Comparison of ENCODE assay signal across 8 cellular contexts in the genomic region with DNA sequence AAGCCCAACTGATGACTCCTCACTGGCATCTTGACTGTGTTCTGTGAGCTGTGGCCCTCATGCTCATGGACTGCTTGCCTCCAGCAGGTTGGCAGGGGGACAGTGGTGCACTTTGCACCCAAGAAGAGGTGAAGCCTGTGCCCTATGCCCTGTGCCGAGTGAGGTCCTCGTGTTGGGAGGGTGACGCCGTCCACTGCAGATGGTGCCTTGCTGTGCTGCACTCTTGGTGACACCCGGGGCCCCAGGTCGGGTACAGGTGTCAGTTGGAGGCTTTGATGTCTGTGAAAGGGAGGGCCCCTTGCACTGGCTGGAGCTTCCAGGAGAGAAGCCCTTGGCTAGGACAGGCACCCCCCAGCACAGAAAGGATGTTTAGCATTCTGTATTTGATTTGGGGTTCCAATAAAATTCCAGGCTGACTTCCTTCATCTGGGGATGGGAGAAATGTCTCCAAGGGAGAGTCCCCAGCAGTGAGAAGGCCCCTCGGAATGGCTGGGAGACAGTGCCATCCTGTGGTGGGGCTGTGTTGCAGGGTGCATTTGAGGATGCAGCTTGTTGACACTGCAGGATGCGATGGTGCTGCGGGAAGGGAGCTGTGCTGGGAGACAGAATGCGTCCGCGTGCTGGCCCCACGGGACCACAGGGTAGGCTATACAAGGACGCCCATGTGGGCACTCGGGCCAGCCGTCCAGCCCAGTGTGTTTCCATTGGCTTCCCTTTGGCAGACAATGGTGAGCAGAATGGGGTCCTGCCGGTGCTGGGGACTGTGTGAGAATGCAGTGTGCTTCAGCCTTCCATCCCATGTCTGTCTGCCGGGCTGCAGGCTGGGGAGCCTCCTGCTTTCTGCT. TPM values are rescaled to one million over a fixed set of nuclear protein-coding genes. Genes with fewer than 3 reads are reported as not detected.
DNase-seq lines count a peak whose midpoint lies in the region; ATAC-seq and TF ChIP-seq lines count a peak whose summit lies in the region.

No MANE protein-coding gene starts in this region.

- H3K27ac ChIP-seq in CD4-positive, CD25-positive, alpha-beta regulatory T cell (ENCODE audit: insufficient read depth, low read length, poor library complexity, severe bottlenecking), result peak overlapping the region; percentile 38
- H3K27ac ChIP-seq in VCaP (peak overlapping the region; percentile 92; the same call in 1 of the 2 replicates), trophoblast cell (ENCODE audit: low read depth, low read length) (no peak overlapping the region)

- H2AK5ac ChIP-seq in trophoblast cell (ENCODE audit: low read length), result no peak overlapping the region

- no peak overlapping the region for H3K4me2 ChIP-seq in trophoblast cell (ENCODE audit: low read length)

- no peak overlapping the region for H2BK12ac ChIP-seq in trophoblast cell (ENCODE audit: low read length)

- H2BK120ac ChIP-seq in trophoblast cell (ENCODE audit: insufficient read depth, low read length, poor library complexity), result no peak overlapping the region

- H3K18ac ChIP-seq in trophoblast cell (ENCODE audit: low read length), result no peak overlapping the region

- H3K27me3 ChIP-seq in CD4-positive, CD25-positive, alpha-beta regulatory T cell (ENCODE audit: control insufficient read depth, insufficient read depth, low read length), result no peaks in the 10 kb centered on the region
- H3K27me3 ChIP-seq in trophoblast cell (ENCODE audit: insufficient read depth, low read length), result no peaks in the 10 kb centered on the region

- H3K9me3 ChIP-seq in CD4-positive, CD25-positive, alpha-beta regulatory T cell (ENCODE audit: control insufficient read depth in 2 of 2, low read length in 2 of 2), result no peaks in the 10 kb centered on the region
- no peaks in the 10 kb centered on the region for H3K9me3 ChIP-seq in trophoblast cell (ENCODE audit: insufficient read depth, low read depth, low read length)

- WGBS in trophoblast cell (ENCODE audit: extremely low coverage, insufficient coverage, insufficient read length), result no CpG with 5 or more reads among the region's 18 CpGs

- H4K91ac ChIP-seq in trophoblast cell (ENCODE audit: low read depth, low read length), result no peak overlapping the region

- H3K4me3 Mint-ChIP-seq in CD4-positive, CD25-positive, alpha-beta regulatory T cell, result peak overlapping the region in 3 of 4 donors; percentile 13 to 77 (median 54)

- peak overlapping the region in 2 of 3 donors; percentile 20 to 77 for H3K27ac Mint-ChIP-seq in CD4-positive, CD25-positive, alpha-beta regulatory T cell

- no peaks in the 10 kb centered on the region for H3K27me3 Mint-ChIP-seq in CD4-positive, CD25-positive, alpha-beta regulatory T cell

- no peak overlapping the region for H2BK5ac ChIP-seq in trophoblast cell (ENCODE audit: low read depth, low read length, poor library complexity)

- H2AFZ ChIP-seq in trophoblast cell (ENCODE audit: insufficient read depth, low read length, poor library complexity), result no peak overlapping the region

- H4K8ac ChIP-seq in trophoblast cell (ENCODE audit: low read depth, low read length), result no peak overlapping the region

- DNase-seq in CD4-positive, CD25-positive, alpha-beta regulatory T cell, result peak; percentile 24 to 57 (median 57)
- peak; percentile 77 for DNase-seq in HT-29 (ENCODE audit: low spot score)
- DNase-seq in dermis blood vessel endothelial cell, result peak; percentile 74
- peak; percentile 24 to 58 for DNase-seq in trophoblast cell
- DNase-seq in dedifferentiated amniotic fluid mesenchymal stem cell (ENCODE audit: extremely low spot score), result no peak
- no peak for DNase-seq in SKM-1 treated with dmso at 0.1 percent for 144 hours (lab: John Stamatoyannopoulos, UW; ENCODE audit: unreplicated experiment)

- H3K36me3 ChIP-seq in CD4-positive, CD25-positive, alpha-beta regulatory T cell (ENCODE audit: control insufficient read depth, insufficient read depth, low read length), result peaks cover 24% of the 10 kb centered on the region
- H3K36me3 ChIP-seq in trophoblast cell (ENCODE audit: control insufficient read depth in 1 of 2, insufficient read depth in 2 of 2, low read length in 2 of 2), result peaks cover 37 to 38% of the 10 kb centered on the region in 2 experiments

- H3K9ac ChIP-seq in trophoblast cell (ENCODE audit: low read length), result no peak overlapping the region

- peak in 1 of 2 donors; percentile 16 for ATAC-seq in CD4-positive, CD25-positive, alpha-beta regulatory T cell (ENCODE audit: low read depth in 2 of 2)
- ATAC-seq in GM18867 (IDR thresholded peaks at IDR 0.05; ENCODE audit: unreplicated experiment), result no peak

- H3K4me3 ChIP-seq in CD4-positive, CD25-positive, alpha-beta regulatory T cell (ENCODE audit: low read depth, low read length), result no peak overlapping the region
- H3K4me3 ChIP-seq in trophoblast cell (ENCODE audit: low read depth, low read length), result no peak overlapping the region

- no peak overlapping the region for H3K14ac ChIP-seq in trophoblast cell (ENCODE audit: low read length)

- H3K4ac ChIP-seq in trophoblast cell (ENCODE audit: low read depth, low read length), result no peak overlapping the region

- H4K12ac ChIP-seq in trophoblast cell (ENCODE audit: low read depth, low read length), result no peak overlapping the region

- H3K36me3 Mint-ChIP-seq in CD4-positive, CD25-positive, alpha-beta regulatory T cell, result peaks cover 4% of the 10 kb centered on the region

- peaks cover 5% of the 10 kb centered on the region for H3K79me1 ChIP-seq in trophoblast cell (ENCODE audit: low read length)

- no peak overlapping the region for H3K23ac ChIP-seq in trophoblast cell (ENCODE audit: low read length)

- H3K4me1 Mint-ChIP-seq in CD4-positive, CD25-positive, alpha-beta regulatory T cell, result peaks cover 0 to 28% (median 13%) of the 10 kb centered on the region in 4 donors

- peaks cover 6% of the 10 kb centered on the region for H3K79me2 ChIP-seq in trophoblast cell (ENCODE audit: control insufficient read depth, insufficient read depth, low read length, poor library complexity)

- peaks cover 23% of the 10 kb centered on the region for H3K4me1 ChIP-seq in CD4-positive, CD25-positive, alpha-beta regulatory T cell (ENCODE audit: control insufficient read depth, insufficient read depth, low read length, poor library complexity, severe bottlenecking)
- peaks cover 8 to 14% of the 10 kb centered on the region in 2 experiments for H3K4me1 ChIP-seq in trophoblast cell (ENCODE audit: control insufficient read depth in 1 of 2, insufficient read depth in 2 of 2, low read length in 2 of 2)

- TF ChIP-seq CTCF in VCaP (conservative IDR thresholded peaks at IDR 0.05), result peak; percentile 52

- H3K9me3 Mint-ChIP-seq in CD4-positive, CD25-positive, alpha-beta regulatory T cell, result no peaks in the 10 kb centered on the region

RNA-seq across cellular contexts. Expression of a gene that starts 2.5 kb away (rescaled TPM):
- 76.7 TPM for total RNA-seq in CD4-positive, CD25-positive, alpha-beta regulatory T cell
- 1 to 10 TPM; 1.2 to 4.3 (median 1.6) TPM for polyA plus RNA-seq in CD4-positive, CD25-positive, alpha-beta regulatory T cell
- 62.9 and 94.8 TPM in 2 replicates for total RNA-seq in HT-29 (2014; rRNA removed; shearing (Covaris generic))
- 9.0 and 20.4 TPM in 2 replicates for total RNA-seq in dermis blood vessel endothelial cell
- polyA plus RNA-seq in trophoblast cell (2013), result 39.6 and 41.0 TPM in 2 replicates

RNA-seq across cellular contexts. Expression of a gene that starts 12.1 kb away (rescaled TPM):
- 75.2 TPM for total RNA-seq in CD4-positive, CD25-positive, alpha-beta regulatory T cell
- 10 to 100 TPM; 24.5 to 30.2 (median 28.1) TPM for polyA plus RNA-seq in CD4-positive, CD25-positive, alpha-beta regulatory T cell
- total RNA-seq in HT-29 (2014; rRNA removed; shearing (Covaris generic)), result 241 and 278 TPM in 2 replicates
- 39.9 and 48.8 TPM in 2 replicates for total RNA-seq in dermis blood vessel endothelial cell
- polyA plus RNA-seq in trophoblast cell (2013), result 27.5 and 32.4 TPM in 2 replicates

RNA-seq across cellular contexts. Expression of a gene that starts 13.2 kb away (rescaled TPM):
- 67.2 TPM for total RNA-seq in CD4-positive, CD25-positive, alpha-beta regulatory T cell
- 10 to 100 TPM; 80.7 to 93.9 (median 90.2) TPM for polyA plus RNA-seq in CD4-positive, CD25-positive, alpha-beta regulatory T cell
- total RNA-seq in HT-29 (2014; rRNA removed; shearing (Covaris generic)), result 978 and 1,308 TPM in 2 replicates
- total RNA-seq in dermis blood vessel endothelial cell, result 239 and 338 TPM in 2 replicates
- polyA plus RNA-seq in trophoblast cell (2013), result 227 and 234 TPM in 2 replicates

RNA-seq across cellular contexts. Expression of a gene that starts 21.7 kb away (rescaled TPM):
- 0.44 TPM for total RNA-seq in CD4-positive, CD25-positive, alpha-beta regulatory T cell
- polyA plus RNA-seq in CD4-positive, CD25-positive, alpha-beta regulatory T cell, result not detected
- 0.20 and 0.34 TPM in 2 replicates for total RNA-seq in HT-29 (2014; rRNA removed; shearing (Covaris generic))
- total RNA-seq in dermis blood vessel endothelial cell, result 9.4 and 11.1 TPM in 2 replicates
- polyA plus RNA-seq in trophoblast cell (2013), result not detected in 2 replicates

RNA-seq across cellular contexts. Expression of a gene that starts 49.1 kb away (rescaled TPM):
- total RNA-seq in CD4-positive, CD25-positive, alpha-beta regulatory T cell, result 41.1 TPM
- 1 to 10 TPM; 2.7 to 6.6 (median 4.5) TPM for polyA plus RNA-seq in CD4-positive, CD25-positive, alpha-beta regulatory T cell
- total RNA-seq in HT-29 (2014; rRNA removed; shearing (Covaris generic)), result 74.9 and 87.2 TPM in 2 replicates
- 30.2 and 30.3 TPM in 2 replicates for total RNA-seq in dermis blood vessel endothelial cell
- polyA plus RNA-seq in trophoblast cell (2013), result 16.9 and 17.3 TPM in 2 replicates

Comparison
In these comparisons a context has a peak if more than half of its experiments do, and no peak if none do; other contexts are left out.
1. DNase-seq: peak in CD4-positive, CD25-positive, alpha-beta regulatory T cell (3 of 3), HT-29 (single experiment), dermis blood vessel endothelial cell (single experiment) and trophoblast cell (2 of 2); none in dedifferentiated amniotic fluid mesenchymal stem cell (single experiment) and SKM-1 treated with dmso at 0.1 percent for 144 hours (single experiment).